8 cellular contexts compared by ENCODE assay signal in the genomic region with DNA sequence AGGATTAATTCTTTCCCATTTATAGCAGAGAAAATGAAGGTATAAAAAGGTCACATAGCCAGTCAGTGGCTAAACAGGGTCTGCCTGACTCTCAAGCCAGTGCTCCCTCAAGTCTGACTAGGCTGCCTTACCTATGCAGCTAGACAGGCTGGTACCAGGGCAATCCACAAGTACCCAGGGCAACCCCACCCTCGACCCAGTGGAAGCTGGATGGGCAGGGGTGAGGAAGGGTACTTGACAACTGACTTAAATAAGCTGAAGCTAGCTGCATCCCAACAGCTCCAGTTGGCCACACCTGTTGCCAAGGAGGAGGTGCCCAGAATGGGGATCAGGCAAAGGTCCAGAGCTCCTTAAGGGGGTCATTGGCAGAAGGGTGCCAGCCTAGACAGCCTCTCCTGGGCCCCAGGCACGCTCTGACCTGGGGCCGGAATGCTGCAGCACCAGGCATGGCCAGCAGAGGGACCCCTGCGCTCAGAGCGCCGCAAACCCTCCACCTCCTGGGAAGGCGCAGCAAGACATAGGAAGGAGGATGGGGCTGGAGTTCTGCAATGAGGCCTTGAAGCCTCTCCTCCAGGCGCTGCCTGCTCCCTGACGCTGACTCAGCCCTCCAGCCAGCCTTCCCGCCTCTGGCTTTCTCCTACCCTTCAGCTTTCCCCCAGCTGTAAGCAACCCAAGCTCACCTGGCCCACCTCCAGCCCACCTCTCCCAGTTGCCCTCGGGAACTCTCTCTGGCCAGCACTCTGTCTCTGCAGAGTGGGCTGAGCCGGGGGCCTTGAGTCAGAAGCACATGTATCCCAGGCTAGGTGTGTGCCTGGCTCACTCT. TPM values are rescaled to one million over a fixed set of nuclear protein-coding genes. Genes with fewer than 3 reads are reported as not detected.
DNase-seq lines count a peak whose midpoint lies in the region; ATAC-seq and TF ChIP-seq lines count a peak whose summit lies in the region.

No MANE protein-coding gene starts in this region.

- H3K4me3 ChIP-seq in Karpas-422 (ENCODE audit: low read length) (no peak overlapping the region), upper lobe of right lung (no peak overlapping the region)

- no peaks in the 10 kb centered on the region for H3K79me2 ChIP-seq in Karpas-422 (ENCODE audit: low read length)

- H3K4me1 Mint-ChIP-seq in activated naive CD8-positive, alpha-beta T cell treated with anti-CD3 and anti-CD28 coated beads for 36 hours, result peaks cover 2% of the 10 kb centered on the region

- H3K27me3 ChIP-seq in Karpas-422 (ENCODE audit: low read length) (no peaks in the 10 kb centered on the region), upper lobe of right lung (no peaks in the 10 kb centered on the region)

- no peaks in the 10 kb centered on the region for H3K27me3 Mint-ChIP-seq in activated naive CD8-positive, alpha-beta T cell treated with anti-CD3 and anti-CD28 coated beads for 36 hours

- H3K9me3 Mint-ChIP-seq in activated naive CD8-positive, alpha-beta T cell treated with anti-CD3 and anti-CD28 coated beads for 36 hours, result no peaks in the 10 kb centered on the region

- no peaks in the 10 kb centered on the region for H3K36me3 Mint-ChIP-seq in activated naive CD8-positive, alpha-beta T cell treated with anti-CD3 and anti-CD28 coated beads for 36 hours

- no peaks in the 10 kb centered on the region for H4K20me1 ChIP-seq in Karpas-422 (ENCODE audit: insufficient read depth, low read depth, low read length)

- no peak overlapping the region for H2AFZ ChIP-seq in Karpas-422 (ENCODE audit: low read length)

- intact Hi-C loops in head of caudate nucleus (cut with DNase I), result no loop called here
- intact Hi-C loops in upper lobe of right lung (cut with DNase I), result no loop called here

- no peak overlapping the region for H3K27ac Mint-ChIP-seq in activated naive CD8-positive, alpha-beta T cell treated with anti-CD3 and anti-CD28 coated beads for 36 hours

- H3K4me1 ChIP-seq in Karpas-422 (ENCODE audit: low read length), result peaks cover 11% of the 10 kb centered on the region
- no peaks in the 10 kb centered on the region for H3K4me1 ChIP-seq in upper lobe of right lung

- peak; percentile 94 for TF ChIP-seq CTCF in upper lobe of right lung (IDR thresholded peaks at IDR 0.05)

- H3K9me3 ChIP-seq in Karpas-422 (ENCODE audit: low read length), result no peaks in the 10 kb centered on the region
- no peaks in the 10 kb centered on the region for H3K9me3 ChIP-seq in upper lobe of right lung

- no peaks in the 10 kb centered on the region for H3K9me2 ChIP-seq in Karpas-422 (replicated peaks; ENCODE audit: insufficient read depth, low read length)

- H3K9ac ChIP-seq in Karpas-422 (ENCODE audit: low read length), result no peak overlapping the region

- DNase-seq in GF-D8 (lab: John Stamatoyannopoulos, UW) (peak; percentile 1), Karpas-422 (peak; percentile 85), head of caudate nucleus (peak; percentile 46 to 91 (median 78)), pons (ENCODE audit: low spot score) (peak; percentile 44), upper lobe of right lung (peak; percentile 83)
- peak; percentile 66 for DNase-seq in activated naive CD8-positive, alpha-beta T cell treated with anti-CD3 and anti-CD28 coated beads for 36 hours

- H3K27ac ChIP-seq in Karpas-422 (ENCODE audit: low read length), result no peak overlapping the region
- H3K27ac ChIP-seq in upper lobe of right lung, result no peak overlapping the region

- no peaks in the 10 kb centered on the region for H3K36me3 ChIP-seq in Karpas-422 (ENCODE audit: insufficient read depth, low read length)
- no peaks in the 10 kb centered on the region for H3K36me3 ChIP-seq in upper lobe of right lung

- peak overlapping the region; percentile 40 for H3K4me2 ChIP-seq in Karpas-422 (ENCODE audit: low read depth, low read length, poor library complexity, severe bottlenecking)

- H3K4me3 Mint-ChIP-seq in activated naive CD8-positive, alpha-beta T cell treated with anti-CD3 and anti-CD28 coated beads for 36 hours, result no peak overlapping the region

- peak; percentile 98 for ATAC-seq in SK-N-SH treated with all-trans-retinoic acid at 6 μM for 48 hours
- peak; percentile 92 for ATAC-seq in upper lobe of right lung
- ATAC-seq in GM18858 (IDR thresholded peaks at IDR 0.05; ENCODE audit: unreplicated experiment), result no peak

TF ChIP-seq in SK-N-SH treated with all-trans-retinoic acid at 6 μM for 48 hours, 23 proteins besides CTCF, POLR2A, EP300 and RAD21:
- no peak for TF ChIP-seq ZFP30 (CRISPR knock-in tag; IDR thresholded peaks at IDR 0.05)
- TF ChIP-seq, protein P1, sequence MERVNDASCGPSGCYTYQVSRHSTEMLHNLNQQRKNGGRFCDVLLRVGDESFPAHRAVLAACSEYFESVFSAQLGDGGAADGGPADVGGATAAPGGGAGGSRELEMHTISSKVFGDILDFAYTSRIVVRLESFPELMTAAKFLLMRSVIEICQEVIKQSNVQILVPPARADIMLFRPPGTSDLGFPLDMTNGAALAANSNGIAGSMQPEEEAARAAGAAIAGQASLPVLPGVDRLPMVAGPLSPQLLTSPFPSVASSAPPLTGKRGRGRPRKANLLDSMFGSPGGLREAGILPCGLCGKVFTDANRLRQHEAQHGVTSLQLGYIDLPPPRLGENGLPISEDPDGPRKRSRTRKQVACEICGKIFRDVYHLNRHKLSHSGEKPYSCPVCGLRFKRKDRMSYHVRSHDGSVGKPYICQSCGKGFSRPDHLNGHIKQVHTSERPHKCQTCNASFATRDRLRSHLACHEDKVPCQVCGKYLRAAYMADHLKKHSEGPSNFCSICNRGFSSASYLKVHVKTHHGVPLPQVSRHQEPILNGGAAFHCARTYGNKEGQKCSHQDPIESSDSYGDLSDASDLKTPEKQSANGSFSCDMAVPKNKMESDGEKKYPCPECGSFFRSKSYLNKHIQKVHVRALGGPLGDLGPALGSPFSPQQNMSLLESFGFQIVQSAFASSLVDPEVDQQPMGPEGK (CRISPR knock-in tag; IDR thresholded peaks at IDR 0.05; ENCODE audit: borderline replicate concordance), result no peak
- TF ChIP-seq CSDC2 (CRISPR knock-in tag; IDR thresholded peaks at IDR 0.05), result no peak
- no peak for TF ChIP-seq ISL1 (CRISPR knock-in tag; IDR thresholded peaks at IDR 0.05)
- TF ChIP-seq TCF4 (CRISPR knock-in tag; IDR thresholded peaks at IDR 0.05; ENCODE audit: borderline replicate concordance), result no peak
- no peak for TF ChIP-seq ARNTL (CRISPR knock-in tag; IDR thresholded peaks at IDR 0.05; ENCODE audit: borderline replicate concordance, low read depth)
- TF ChIP-seq ZNF565 (CRISPR knock-in tag; conservative IDR thresholded peaks at IDR 0.05; ENCODE audit: low read depth), result no peak
- TF ChIP-seq GLIS3 (CRISPR knock-in tag; IDR thresholded peaks at IDR 0.05), result no peak
- no peak for TF ChIP-seq RARB (CRISPR knock-in tag; IDR thresholded peaks at IDR 0.05)
- TF ChIP-seq POU6F1 (CRISPR knock-in tag; IDR thresholded peaks at IDR 0.05; ENCODE audit: borderline replicate concordance, low read depth), result no peak
- TF ChIP-seq, protein P2, sequence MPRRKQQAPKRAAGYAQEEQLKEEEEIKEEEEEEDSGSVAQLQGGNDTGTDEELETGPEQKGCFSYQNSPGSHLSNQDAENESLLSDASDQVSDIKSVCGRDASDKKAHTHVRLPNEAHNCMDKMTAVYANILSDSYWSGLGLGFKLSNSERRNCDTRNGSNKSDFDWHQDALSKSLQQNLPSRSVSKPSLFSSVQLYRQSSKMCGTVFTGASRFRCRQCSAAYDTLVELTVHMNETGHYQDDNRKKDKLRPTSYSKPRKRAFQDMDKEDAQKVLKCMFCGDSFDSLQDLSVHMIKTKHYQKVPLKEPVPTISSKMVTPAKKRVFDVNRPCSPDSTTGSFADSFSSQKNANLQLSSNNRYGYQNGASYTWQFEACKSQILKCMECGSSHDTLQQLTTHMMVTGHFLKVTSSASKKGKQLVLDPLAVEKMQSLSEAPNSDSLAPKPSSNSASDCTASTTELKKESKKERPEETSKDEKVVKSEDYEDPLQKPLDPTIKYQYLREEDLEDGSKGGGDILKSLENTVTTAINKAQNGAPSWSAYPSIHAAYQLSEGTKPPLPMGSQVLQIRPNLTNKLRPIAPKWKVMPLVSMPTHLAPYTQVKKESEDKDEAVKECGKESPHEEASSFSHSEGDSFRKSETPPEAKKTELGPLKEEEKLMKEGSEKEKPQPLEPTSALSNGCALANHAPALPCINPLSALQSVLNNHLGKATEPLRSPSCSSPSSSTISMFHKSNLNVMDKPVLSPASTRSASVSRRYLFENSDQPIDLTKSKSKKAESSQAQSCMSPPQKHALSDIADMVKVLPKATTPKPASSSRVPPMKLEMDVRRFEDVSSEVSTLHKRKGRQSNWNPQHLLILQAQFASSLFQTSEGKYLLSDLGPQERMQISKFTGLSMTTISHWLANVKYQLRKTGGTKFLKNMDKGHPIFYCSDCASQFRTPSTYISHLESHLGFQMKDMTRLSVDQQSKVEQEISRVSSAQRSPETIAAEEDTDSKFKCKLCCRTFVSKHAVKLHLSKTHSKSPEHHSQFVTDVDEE (CRISPR knock-in tag; IDR thresholded peaks at IDR 0.05), result no peak
TF ChIP-seq in SK-N-SH treated with all-trans-retinoic acid at 6 μM for 48 hours: peak in this region for 0.

RNA-seq across cellular contexts. Expression of gene MPP2, which starts 28.9 kb away (rescaled TPM):
- total RNA-seq in Karpas-422 (2014; rRNA removed; shearing (Covaris generic); ENCODE audit: low replicate concordance), result not detected in 2 replicates
- 1 to 10 TPM; 5.2 to 6.5 TPM for total RNA-seq in activated naive CD8-positive, alpha-beta T cell treated with anti-CD3 and anti-CD28 coated beads for 36 hours
- total RNA-seq in upper lobe of right lung, result 0.49 TPM

RNA-seq across cellular contexts. Expression of gene CD300LG, which starts 31.5 kb away (rescaled TPM):
- not detected in 2 replicates for total RNA-seq in Karpas-422 (2014; rRNA removed; shearing (Covaris generic); ENCODE audit: low replicate concordance)
- not detected for total RNA-seq in activated naive CD8-positive, alpha-beta T cell treated with anti-CD3 and anti-CD28 coated beads for 36 hours
- 0.81 TPM for total RNA-seq in upper lobe of right lung

RNA-seq across cellular contexts. Expression of gene MPP3, which starts 45.5 kb away (rescaled TPM):
- not detected in 2 replicates for total RNA-seq in Karpas-422 (2014; rRNA removed; shearing (Covaris generic); ENCODE audit: low replicate concordance)
- total RNA-seq in activated naive CD8-positive, alpha-beta T cell treated with anti-CD3 and anti-CD28 coated beads for 36 hours, result 1 to 10 TPM in 1 of 2 experiments, under 1 TPM in 1; 0.80 to 1.1 TPM
- 28.6 TPM for total RNA-seq in upper lobe of right lung

Comparison
In these comparisons a context has a peak if more than half of its experiments do, and no peak if none do; other contexts are left out.
1. DNase-seq: peak in every context shown above with its lines; median percentile 85 in Karpas-422; 83 in upper lobe of right lung; 78 in head of caudate nucleus; 66 in activated naive CD8-positive, alpha-beta T cell treated with anti-CD3 and anti-CD28 coated beads for 36 hours; 44 in pons; 1 in GF-D8.
2. RNA of gene MPP3, which starts 45.5 kb away (total RNA-seq): 28.6 TPM in upper lobe of right lung (single experiment); 0.80 to 1.1 TPM in activated naive CD8-positive, alpha-beta T cell treated with anti-CD3 and anti-CD28 coated beads for 36 hours and not detected in Karpas-422; every median in the first group is over 10 times any median in the second.